In the genomic region with DNA sequence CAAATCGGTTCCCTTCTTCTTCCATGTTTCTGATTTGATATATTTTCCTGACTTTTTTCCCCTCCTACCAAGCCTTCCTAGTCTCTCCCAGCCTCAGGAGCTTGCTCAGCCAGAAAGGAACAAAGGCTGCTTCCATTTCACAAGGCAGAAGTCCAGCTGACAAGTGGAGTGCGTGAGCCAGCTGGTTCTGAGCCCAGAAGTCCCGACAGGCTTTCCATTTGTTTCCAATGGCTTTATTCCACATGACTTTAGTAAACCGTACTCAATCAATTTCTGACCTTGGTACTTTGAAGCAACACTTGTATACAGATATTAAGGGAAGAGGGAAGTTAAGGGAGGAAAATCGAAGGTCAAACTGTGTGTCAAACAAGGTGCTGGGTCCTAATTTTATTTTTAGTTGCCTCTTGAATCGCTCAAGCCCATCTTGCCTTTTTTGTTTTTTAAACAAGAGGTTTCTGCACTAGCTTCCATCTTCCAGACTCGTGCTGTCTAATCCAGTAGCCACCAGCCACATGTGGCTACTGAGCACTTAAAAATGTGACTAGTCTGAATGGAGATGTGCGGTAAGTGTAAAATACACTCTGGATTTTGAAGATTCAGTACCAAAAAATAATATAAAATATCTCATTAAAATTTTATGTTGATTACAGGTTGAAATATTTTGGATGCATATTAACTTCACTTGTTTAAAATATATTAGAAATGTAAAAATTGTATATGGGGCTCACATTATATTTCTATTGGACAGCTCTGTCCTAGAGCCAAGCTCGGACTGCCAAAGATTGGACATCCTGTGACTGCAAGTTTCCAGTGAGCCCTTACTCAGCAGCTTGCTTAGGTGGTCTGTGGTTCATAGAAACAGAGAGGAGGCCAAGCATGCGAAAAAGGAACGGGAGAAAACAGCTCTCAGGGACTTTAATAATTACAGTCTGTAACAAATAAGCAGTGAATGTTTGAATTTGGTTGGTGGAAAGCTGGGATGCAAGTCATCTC, we compare ENCODE assay signal across 9 cellular contexts. TPM values are rescaled to one million over a fixed set of nuclear protein-coding genes. Genes with fewer than 3 reads are reported as not detected.
DNase-seq lines count a peak whose midpoint lies in the region; ATAC-seq, FAIRE-seq and TF ChIP-seq lines count a peak whose summit lies in the region.
"Had no signal": no experiment of that assay in that cellular context is flagged by ENCODE, and none has a peak within 500 bp of the region (broad histone marks: within the 10 kb centered on the region; RNA-seq: fewer than 3 reads in every experiment).

No MANE protein-coding gene starts in this region.

- no peak for TF ChIP-seq CTCF in VCaP (conservative IDR thresholded peaks at IDR 0.05)
- no peak for TF ChIP-seq CTCF in gastroesophageal sphincter (IDR thresholded peaks at IDR 0.05)
- no peak for TF ChIP-seq CTCF in osteocyte (IDR thresholded peaks at IDR 0.05)
- no peak for TF ChIP-seq CTCF in colonic mucosa (IDR thresholded peaks at IDR 0.05)

- intact Hi-C loops in colonic mucosa (cut with DNase I): no loop called here

- peaks cover 4 to 87% (median 14%) of the 10 kb centered on the region in 3 donors for H3K36me3 Mint-ChIP-seq in CD8-positive, alpha-beta memory T cell
- peaks cover 31% of the 10 kb centered on the region for H3K36me3 Mint-ChIP-seq in osteocyte (ENCODE audit: unreplicated experiment)

- no peaks in the 10 kb centered on the region for H3K4me1 ChIP-seq in CD8-positive, alpha-beta memory T cell (ENCODE audit: insufficient read depth, low read length)
- H3K4me1 ChIP-seq in gastroesophageal sphincter (peaks cover 0 to 27% (median 4%) of the 10 kb centered on the region in 3 donors), colonic mucosa (no peaks in the 10 kb centered on the region)

- no peak for TF ChIP-seq EP300 in gastroesophageal sphincter (IDR thresholded peaks at IDR 0.05)

- H3K27ac ChIP-seq in CD8-positive, alpha-beta memory T cell (ENCODE audit: low read depth, low read length): no peak overlapping the region
- H3K27ac ChIP-seq in VCaP (peak overlapping the region; percentile 54), gastroesophageal sphincter (peak overlapping the region; percentile 39 to 71 (median 56)), colonic mucosa (no peak overlapping the region)

- peak; percentile 78 for ATAC-seq in gastroesophageal sphincter
- ATAC-seq in GM19463 (IDR thresholded peaks at IDR 0.05; ENCODE audit: unreplicated experiment): no peak
- ATAC-seq: GM12878 had no signal

- 15 to 20% methylated on average over 9 to 11 of the region's 11 CpGs for WGBS in gastroesophageal sphincter (ENCODE audit: low coverage in 1 of 2), 2 donors

- H3K27me3 ChIP-seq in CD8-positive, alpha-beta memory T cell (ENCODE audit: insufficient read depth, low read length, poor library complexity, severe bottlenecking): no peaks in the 10 kb centered on the region
- H3K27me3 ChIP-seq in gastroesophageal sphincter (no peaks in the 10 kb centered on the region), colonic mucosa (no peaks in the 10 kb centered on the region)

- CTCF ChIA-PET in CD8-positive, alpha-beta memory T cell (lab: Charles Lee): interaction anchor here (1.4 to 2.6 kb wide), 6 partner anchors 14 to 136 kb away, joined by 4 to 9 read pairs (median 5); no protein-coding TSS in a partner anchor

- TF ChIP-seq POLR2A in gastroesophageal sphincter (IDR thresholded peaks at IDR 0.05): no peak

- H3K9me3 ChIP-seq in CD8-positive, alpha-beta memory T cell (ENCODE audit: low read length): no peaks in the 10 kb centered on the region
- no peaks in the 10 kb centered on the region for H3K9me3 ChIP-seq in gastroesophageal sphincter
- H3K9me3 ChIP-seq in colonic mucosa: no peaks in the 10 kb centered on the region

- H3K4me1 Mint-ChIP-seq in CD8-positive, alpha-beta memory T cell: peaks cover 8 to 21% (median 20%) of the 10 kb centered on the region in 3 donors
- H3K4me1 Mint-ChIP-seq in osteocyte (ENCODE audit: unreplicated experiment): no peaks in the 10 kb centered on the region

- H3K36me3 ChIP-seq in CD8-positive, alpha-beta memory T cell (ENCODE audit: insufficient read depth, low read length): peaks cover 55% of the 10 kb centered on the region
- H3K36me3 ChIP-seq in gastroesophageal sphincter: peaks cover 0 to 40% of the 10 kb centered on the region in 2 donors
- H3K36me3 ChIP-seq in colonic mucosa: no peaks in the 10 kb centered on the region

- no peak overlapping the region for H3K4me3 ChIP-seq in CD8-positive, alpha-beta memory T cell (ENCODE audit: low read length)
- peak overlapping the region in 1 of 2 donors; percentile 12 for H3K4me3 ChIP-seq in gastroesophageal sphincter
- no peak overlapping the region for H3K4me3 ChIP-seq in colonic mucosa
- H3K4me3 ChIP-seq: GM12878 had no signal

- DNase-seq in CD8-positive, alpha-beta memory T cell: no peak
- DNase-seq in osteocyte (ENCODE audit: extremely low spot score, unreplicated experiment) (no peak), colonic mucosa (no peak), GM19239 (ENCODE audit: insufficient read length, low spot score) (no peak), HuH-7.5 (ENCODE audit: low spot score) (no peak)

- no peak for FAIRE-seq in GM19239 (lab: Jason Lieb, UNC)
- FAIRE-seq: GM12878 had no signal

- peak overlapping the region; percentile 8 to 87 (median 77) for H3K27ac Mint-ChIP-seq in CD8-positive, alpha-beta memory T cell
- H3K27ac Mint-ChIP-seq in osteocyte (ENCODE audit: unreplicated experiment): peak overlapping the region; percentile 56

- H3K9me3 Mint-ChIP-seq in CD8-positive, alpha-beta memory T cell: no peaks in the 10 kb centered on the region
- no peaks in the 10 kb centered on the region for H3K9me3 Mint-ChIP-seq in osteocyte (ENCODE audit: unreplicated experiment)

- no peaks in the 10 kb centered on the region for H3K27me3 Mint-ChIP-seq in CD8-positive, alpha-beta memory T cell
- H3K27me3 Mint-ChIP-seq in osteocyte (ENCODE audit: unreplicated experiment): no peaks in the 10 kb centered on the region

- POLR2A ChIA-PET in CD8-positive, alpha-beta memory T cell (lab: Charles Lee): interaction anchor here (0.5 to 1.2 kb wide), 3 partner anchors 13 to 131 kb away, joined by 3 to 4 read pairs (median 3); no protein-coding TSS in a partner anchor

- H3K9ac ChIP-seq in colonic mucosa (ENCODE audit: low read depth in 2 of 2, low read length in 2 of 2): no peak overlapping the region

- no peak overlapping the region for H3K4me3 Mint-ChIP-seq in CD8-positive, alpha-beta memory T cell
- H3K4me3 Mint-ChIP-seq in osteocyte (ENCODE audit: unreplicated experiment): no peak overlapping the region

RNA-seq across cellular contexts. Expression of gene WIPF1, which starts 36.0 kb away (rescaled TPM):
- total RNA-seq in CD8-positive, alpha-beta memory T cell: 100 to 1,000 TPM; 317 to 326 TPM
- polyA plus RNA-seq in CD8-positive, alpha-beta memory T cell: 200 TPM
- total RNA-seq in gastroesophageal sphincter (10 to 100 TPM; 32.2 to 50.4 (median 44.2) TPM), osteocyte (57.7 and 60.1 TPM in 2 replicates), colonic mucosa (10 to 100 TPM in 1 of 2 donors, 1 to 10 TPM in 1; 6.7 to 21.4 TPM)

Comparison
In these comparisons a context has a peak if more than half of its experiments do, and no peak if none do; other contexts are left out.
1. H3K27ac ChIP-seq: peak in VCaP (single experiment) and gastroesophageal sphincter (4 of 4); none in CD8-positive, alpha-beta memory T cell (single experiment) and colonic mucosa (single experiment).